Comparison of ENCODE assay signal across 16 cellular contexts in genomic region chr13:73948848-73949529, GRCh38.
DNase-seq lines count a peak whose midpoint lies in the region; ATAC-seq and TF ChIP-seq lines count a peak whose summit lies in the region.
"Had no signal": no experiment of that assay in that cellular context is flagged by ENCODE, and none has a peak within 500 bp of the region (broad histone marks: within the 10 kb centered on the region; RNA-seq: fewer than 3 reads in every experiment).

No MANE protein-coding gene starts in this region.

- peaks cover 9% of the 10 kb centered on the region for H3K36me3 Mint-ChIP-seq in activated CD8-positive, alpha-beta T cell treated with anti-CD3 and anti-CD28 coated beads for 36 hours (ENCODE audit: low read depth)
- peaks cover 11% of the 10 kb centered on the region for H3K36me3 Mint-ChIP-seq in activated CD8-positive, alpha-beta T cell treated with anti-CD3 and anti-CD28 coated beads, Interleukin-2, amount 10 ng/mL, durations not matched to agents 7 days and 5 days (ENCODE audit: low read depth)
- H3K36me3 Mint-ChIP-seq in stimulated activated effector memory CD8-positive, alpha-beta T cell treated with anti-CD3 and anti-CD28 coated beads, Interleukin-12 subunit alpha, Interleukin-12 subunit beta, amount 100 ng/mL, for 72 hours, result peaks cover 5% of the 10 kb centered on the region
- H3K36me3 Mint-ChIP-seq in progenitor cell of endocrine pancreas (ENCODE audit: insufficient read depth), result peaks cover 2% of the 10 kb centered on the region

- peak; percentile 71 for ATAC-seq in activated CD8-positive, alpha-beta T cell treated with anti-CD3 and anti-CD28 coated beads for 36 hours
- ATAC-seq in activated CD8-positive, alpha-beta T cell treated with anti-CD3 and anti-CD28 coated beads, Interleukin-2, amount 10 ng/mL, durations not matched to agents 7 days and 5 days, result no peak
- peak; percentile 52 for ATAC-seq in GM21717 (IDR thresholded peaks at IDR 0.05; ENCODE audit: unreplicated experiment)
- ATAC-seq in stimulated activated effector memory CD8-positive, alpha-beta T cell treated with anti-CD3 and anti-CD28 coated beads, Interleukin-12 subunit alpha, Interleukin-12 subunit beta, amount 100 ng/mL, for 72 hours, result peak; percentile 89
- no peak for ATAC-seq in HG03025 (IDR thresholded peaks at IDR 0.05; ENCODE audit: low FRiP score, unreplicated experiment)
- ATAC-seq: body of pancreas had no signal

- no peaks in the 10 kb centered on the region for H3K9me3 Mint-ChIP-seq in activated CD8-positive, alpha-beta T cell treated with anti-CD3 and anti-CD28 coated beads for 36 hours
- H3K9me3 Mint-ChIP-seq in activated CD8-positive, alpha-beta T cell treated with anti-CD3 and anti-CD28 coated beads, Interleukin-2, amount 10 ng/mL, durations not matched to agents 7 days and 5 days (ENCODE audit: insufficient read depth), result no peaks in the 10 kb centered on the region
- no peaks in the 10 kb centered on the region for H3K9me3 Mint-ChIP-seq in stimulated activated effector memory CD8-positive, alpha-beta T cell treated with anti-CD3 and anti-CD28 coated beads, Interleukin-12 subunit alpha, Interleukin-12 subunit beta, amount 100 ng/mL, for 72 hours
- no peaks in the 10 kb centered on the region for H3K9me3 Mint-ChIP-seq in progenitor cell of endocrine pancreas (ENCODE audit: low read depth)

- intact Hi-C loops in activated CD8-positive, alpha-beta T cell treated with anti-CD3 and anti-CD28 coated beads for 36 hours (cut with micrococcal nuclease), result loop anchor here (10.0 kb wide), 2 partner anchors 186 to 336 kb away; partner anchors contain the start of gene KLF12

- no peak overlapping the region for H3K27ac ChIP-seq in KMS-11
- H3K27ac ChIP-seq: body of pancreas, HL-60 had no signal

- no peaks in the 10 kb centered on the region for H3K27me3 ChIP-seq in KMS-11 (ENCODE audit: insufficient read depth, low read depth)
- H3K27me3 ChIP-seq: body of pancreas had no signal

- DNase-seq in activated CD8-positive, alpha-beta T cell treated with anti-CD3 and anti-CD28 coated beads for 36 hours, result no peak
- DNase-seq in activated CD8-positive, alpha-beta T cell treated with anti-CD3 and anti-CD28 coated beads, Interleukin-2, amount 10 ng/mL, durations not matched to agents 7 days and 5 days, result no peak
- no peak for DNase-seq in stimulated activated effector memory CD8-positive, alpha-beta T cell treated with anti-CD3 and anti-CD28 coated beads, Interleukin-12 subunit alpha, Interleukin-12 subunit beta, amount 100 ng/mL, for 72 hours (ENCODE audit: low spot score in 2 of 2)
- DNase-seq in NCI-H82 treated with DMSO at 0.1 percent for 48 hours (lab: John Stamatoyannopoulos, UW; ENCODE audit: unreplicated experiment) (no peak), progenitor cell of endocrine pancreas (ENCODE audit: low spot score, unreplicated experiment) (no peak)
- DNase-seq: body of pancreas; Caco-2; effector CD8-positive, alpha-beta T cell; mesendoderm; NCI-H2081 treated with DMSO at 0.1 percent for 48 hours; posterior cingulate gyrus; trophoblast cell had no signal

- H3K27ac Mint-ChIP-seq in activated CD8-positive, alpha-beta T cell treated with anti-CD3 and anti-CD28 coated beads for 36 hours, result peak overlapping the region; percentile 34
- no peak overlapping the region for H3K27ac Mint-ChIP-seq in activated CD8-positive, alpha-beta T cell treated with anti-CD3 and anti-CD28 coated beads, Interleukin-2, amount 10 ng/mL, durations not matched to agents 7 days and 5 days
- no peak overlapping the region for H3K27ac Mint-ChIP-seq in stimulated activated effector memory CD8-positive, alpha-beta T cell treated with anti-CD3 and anti-CD28 coated beads, Interleukin-12 subunit alpha, Interleukin-12 subunit beta, amount 100 ng/mL, for 72 hours
- H3K27ac Mint-ChIP-seq in progenitor cell of endocrine pancreas, result no peak overlapping the region

- no peak overlapping the region for H3K4me3 ChIP-seq in KMS-11 (IDR thresholded peaks at IDR 0.05; ENCODE audit: insufficient read depth, low read depth, low read length)
- H3K4me3 ChIP-seq: body of pancreas had no signal

- no peaks in the 10 kb centered on the region for H3K79me2 ChIP-seq in KMS-11 (ENCODE audit: insufficient read depth, low read depth)

- H2AFZ ChIP-seq in KMS-11 (ENCODE audit: low read depth), result no peak overlapping the region

- H4K20me1 ChIP-seq in KMS-11 (ENCODE audit: insufficient read depth), result no peaks in the 10 kb centered on the region

- no peak for TF ChIP-seq CTCF in activated CD8-positive, alpha-beta T cell treated with anti-CD3 and anti-CD28 coated beads for 36 hours (IDR thresholded peaks at IDR 0.05)
- TF ChIP-seq CTCF in KMS-11 (conservative IDR thresholded peaks at IDR 0.05; ENCODE audit: low read depth, low read length) (no peak), progenitor cell of endocrine pancreas (IDR thresholded peaks at IDR 0.05; ENCODE audit: unreplicated experiment) (no peak)

- H3K4me2 ChIP-seq in KMS-11, result peak overlapping the region; percentile 29; the same call in 1 of the 2 replicates

- no peaks in the 10 kb centered on the region for H3K27me3 Mint-ChIP-seq in activated CD8-positive, alpha-beta T cell treated with anti-CD3 and anti-CD28 coated beads for 36 hours
- no peaks in the 10 kb centered on the region for H3K27me3 Mint-ChIP-seq in activated CD8-positive, alpha-beta T cell treated with anti-CD3 and anti-CD28 coated beads, Interleukin-2, amount 10 ng/mL, durations not matched to agents 7 days and 5 days (ENCODE audit: low read depth)
- H3K27me3 Mint-ChIP-seq in progenitor cell of endocrine pancreas, result no peaks in the 10 kb centered on the region

- no peak overlapping the region for H3K9ac ChIP-seq in KMS-11

- H3K4me1 ChIP-seq in KMS-11 (ENCODE audit: low read depth, poor library complexity, severe bottlenecking), result peaks cover 16% of the 10 kb centered on the region
- H3K4me1 ChIP-seq: body of pancreas, Caco-2 had no signal

- peaks cover 77% of the 10 kb centered on the region for H3K4me1 Mint-ChIP-seq in activated CD8-positive, alpha-beta T cell treated with anti-CD3 and anti-CD28 coated beads for 36 hours (ENCODE audit: low read depth)
- H3K4me1 Mint-ChIP-seq in activated CD8-positive, alpha-beta T cell treated with anti-CD3 and anti-CD28 coated beads, Interleukin-2, amount 10 ng/mL, durations not matched to agents 7 days and 5 days (ENCODE audit: low read depth), result peaks cover 52% of the 10 kb centered on the region
- H3K4me1 Mint-ChIP-seq in stimulated activated effector memory CD8-positive, alpha-beta T cell treated with anti-CD3 and anti-CD28 coated beads, Interleukin-12 subunit alpha, Interleukin-12 subunit beta, amount 100 ng/mL, for 72 hours, result peaks cover 58% of the 10 kb centered on the region
- peaks cover 3% of the 10 kb centered on the region for H3K4me1 Mint-ChIP-seq in progenitor cell of endocrine pancreas (ENCODE audit: low read depth)

- POLR2A ChIA-PET in activated CD8-positive, alpha-beta T cell treated with anti-CD3 and anti-CD28 coated beads for 36 hours (lab: Charles Lee), result no interaction called here
- POLR2A ChIA-PET in activated CD8-positive, alpha-beta T cell treated with anti-CD3 and anti-CD28 coated beads, Interleukin-2, amount 10 ng/mL, durations not matched to agents 7 days and 5 days (lab: Charles Lee), result no interaction called here

- no peak overlapping the region for H3K4me3 Mint-ChIP-seq in activated CD8-positive, alpha-beta T cell treated with anti-CD3 and anti-CD28 coated beads for 36 hours
- no peak overlapping the region for H3K4me3 Mint-ChIP-seq in activated CD8-positive, alpha-beta T cell treated with anti-CD3 and anti-CD28 coated beads, Interleukin-2, amount 10 ng/mL, durations not matched to agents 7 days and 5 days
- H3K4me3 Mint-ChIP-seq in stimulated activated effector memory CD8-positive, alpha-beta T cell treated with anti-CD3 and anti-CD28 coated beads, Interleukin-12 subunit alpha, Interleukin-12 subunit beta, amount 100 ng/mL, for 72 hours, result no peak overlapping the region
- no peak overlapping the region for H3K4me3 Mint-ChIP-seq in progenitor cell of endocrine pancreas (ENCODE audit: low read depth)

- CTCF ChIA-PET in activated CD8-positive, alpha-beta T cell treated with anti-CD3 and anti-CD28 coated beads for 36 hours (lab: Charles Lee), result interaction anchor here (1.1 to 1.3 kb wide), 2 partner anchors 181 to 337 kb away, joined by 3 to 4 read pairs; no protein-coding TSS in a partner anchor
- CTCF ChIA-PET in activated CD8-positive, alpha-beta T cell treated with anti-CD3 and anti-CD28 coated beads, Interleukin-2, amount 10 ng/mL, durations not matched to agents 7 days and 5 days (lab: Charles Lee), result interaction anchor here (0.6 to 1.0 kb wide), 2 partner anchors 28 to 282 kb away, joined by 3 read pairs; no protein-coding TSS in a partner anchor

- H3K36me3 ChIP-seq in KMS-11 (ENCODE audit: insufficient read depth), result no peaks in the 10 kb centered on the region

Comparison
In these comparisons a context has a peak if more than half of its experiments do, and no peak if none do; other contexts are left out.
1. ATAC-seq: peak in activated CD8-positive, alpha-beta T cell treated with anti-CD3 and anti-CD28 coated beads for 36 hours (single experiment), GM21717 (single experiment) and stimulated activated effector memory CD8-positive, alpha-beta T cell treated with anti-CD3 and anti-CD28 coated beads, Interleukin-12 subunit alpha, Interleukin-12 subunit beta, amount 100 ng/mL, for 72 hours (single experiment); none in activated CD8-positive, alpha-beta T cell treated with anti-CD3 and anti-CD28 coated beads, Interleukin-2, amount 10 ng/mL, durations not matched to agents 7 days and 5 days (single experiment) and HG03025 (single experiment).